Comparison of ENCODE assay signal across 8 cellular contexts in genomic region chr11:8006349-8006977, GRCh38. TPM values are rescaled to one million over a fixed set of nuclear protein-coding genes. Genes with fewer than 3 reads are reported as not detected.
DNase-seq lines count a peak whose midpoint lies in the region; ATAC-seq and TF ChIP-seq lines count a peak whose summit lies in the region.

No MANE protein-coding gene starts in this region.

- peak; percentile 86 for ATAC-seq in HG02885 (IDR thresholded peaks at IDR 0.05; ENCODE audit: poor library complexity, unreplicated experiment)
- ATAC-seq in activated B cell treated with CpG ODN at 0.5 μM for 24 hours (ENCODE audit: low read depth) = peak; percentile 62

- TF ChIP-seq CTCF in GM12875 (IDR thresholded peaks at IDR 0.05; ENCODE audit: borderline replicate concordance, insufficient read depth, low read depth, low read length) = peak; percentile 84
- TF ChIP-seq CTCF in activated B cell treated with CpG ODN at 0.5 μM for 24 hours (IDR thresholded peaks at IDR 0.05) = no peak

- H3K27me3 Mint-ChIP-seq in activated B cell treated with CpG ODN at 0.5 μM for 24 hours = peaks cover 4% of the 10 kb centered on the region

- H3K36me3 Mint-ChIP-seq in activated B cell treated with CpG ODN at 0.5 μM for 24 hours (ENCODE audit: low read depth) = no peaks in the 10 kb centered on the region

- DNase-seq in ACHN = peak; percentile 60
- DNase-seq in NCI-H2029 (lab: John Stamatoyannopoulos, UW) = peak; percentile 29
- no peak for DNase-seq in activated B cell treated with CpG ODN at 0.5 μM for 24 hours
- peak; percentile 27 for DNase-seq in effector CD4-positive, alpha-beta T cell
- DNase-seq in lung microvascular endothelial cell (ENCODE audit: low read depth in 2 of 2) = peak; percentile 63 to 80
- DNase-seq in stromal cell of bone marrow (ENCODE audit: low read depth) = peak; percentile 49

- no peaks in the 10 kb centered on the region for H3K4me1 Mint-ChIP-seq in activated B cell treated with CpG ODN at 0.5 μM for 24 hours

- POLR2A ChIA-PET in activated B cell treated with CpG ODN at 0.5 μM for 24 hours (lab: Charles Lee) = no interaction called here

- H3K9me3 Mint-ChIP-seq in activated B cell treated with CpG ODN at 0.5 μM for 24 hours = no peaks in the 10 kb centered on the region

- no peak overlapping the region for H3K27ac Mint-ChIP-seq in activated B cell treated with CpG ODN at 0.5 μM for 24 hours

- H3K4me3 Mint-ChIP-seq in activated B cell treated with CpG ODN at 0.5 μM for 24 hours = no peak overlapping the region

- in situ Hi-C loops in ACHN (cut with HindIII; ENCODE audit: low pct_ligation_motif_present, low pct_unique_long_range_greater_than_20kb, low sequenced_read_pairs) = no loop called here

- no peak overlapping the region for H3K4me3 ChIP-seq in GM12875 (ENCODE audit: low read depth, low read length)

- CTCF ChIA-PET in activated B cell treated with CpG ODN at 0.5 μM for 24 hours (lab: Charles Lee) = interaction anchor here (0.7 to 6.7 kb wide), 13 partner anchors 9 to 909 kb away, joined by 3 to 86 read pairs (median 4); partner anchors contain the start of genes EIF3F and LMO1

- intact Hi-C loops in activated B cell treated with CpG ODN at 0.5 μM for 24 hours (cut with micrococcal nuclease) = loop anchor here (1.0 kb wide), 2 partner anchors 86 to 93 kb away; no protein-coding TSS in a partner anchor

RNA-seq across cellular contexts. Expression of gene EIF3F, which starts 19.3 kb away (rescaled TPM):
- total RNA-seq in activated B cell treated with CpG ODN at 0.5 μM for 24 hours = 367 and 396 TPM in 2 replicates
- total RNA-seq in lung microvascular endothelial cell = 200 and 271 TPM in 2 replicates

RNA-seq across cellular contexts. Expression of gene NLRP10, which starts 41.2 kb away (rescaled TPM):
- total RNA-seq in activated B cell treated with CpG ODN at 0.5 μM for 24 hours (not detected in 2 replicates), lung microvascular endothelial cell (not detected in 2 replicates)
